11 cellular contexts compared by ENCODE assay signal in the genomic region with DNA sequence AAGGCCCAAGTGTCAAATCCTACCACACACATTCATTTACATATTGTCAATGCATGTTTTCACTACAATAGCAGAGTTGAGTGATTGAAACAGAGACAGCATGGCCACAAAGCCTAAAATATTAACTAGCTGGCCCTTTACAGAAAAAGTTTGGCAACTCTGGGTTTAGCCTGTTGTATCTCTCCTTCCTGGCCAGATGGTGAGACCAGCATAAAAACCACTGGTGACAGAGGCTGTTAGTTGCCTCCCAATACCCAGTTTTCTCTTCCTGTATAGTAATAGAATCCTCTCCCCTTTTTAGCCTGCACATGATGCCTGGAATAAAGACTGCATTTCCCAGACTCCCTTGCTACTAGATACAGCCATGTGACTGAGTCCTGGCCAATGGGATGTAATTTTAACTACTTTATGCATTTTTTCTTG.
DNase-seq lines count a peak whose midpoint lies in the region; ATAC-seq, FAIRE-seq and TF ChIP-seq lines count a peak whose summit lies in the region.
"Had no signal": no experiment of that assay in that cellular context is flagged by ENCODE, and none has a peak within 500 bp of the region (broad histone marks: within the 10 kb centered on the region; RNA-seq: fewer than 3 reads in every experiment).

No MANE protein-coding gene starts in this region.

- no peak for TF ChIP-seq EP300 in K562 (IDR thresholded peaks at IDR 0.05; ENCODE audit: low read length)

- no peaks in the 10 kb centered on the region for H4K20me1 ChIP-seq in HCT116 (ENCODE audit: insufficient read depth)
- H4K20me1 ChIP-seq in K562 (replicated peaks; ENCODE audit: control insufficient read depth, insufficient read depth, low read length): no peaks in the 10 kb centered on the region

- peak; percentile 79 for ATAC-seq in HCT116
- peak; percentile 55 for ATAC-seq in HG03520 (IDR thresholded peaks at IDR 0.05; ENCODE audit: unreplicated experiment)
- peak; percentile 92 for ATAC-seq in K562
- ATAC-seq in CD8-positive, alpha-beta T cell: no peak
- ATAC-seq: Right ventricle myocardium inferior had no signal

- no peaks in the 10 kb centered on the region for H3K27me3 Mint-ChIP-seq in CD8-positive, alpha-beta T cell (ENCODE audit: low read depth)

- CTCF ChIA-PET in HCT116 (lab: Charles Lee): no interaction called here
- CTCF ChIA-PET in K562 (lab: Yijun Ruan, JAX; ENCODE audit: low intra/inter-chr PET ratio): no interaction called here
- CTCF ChIA-PET in CD8-positive, alpha-beta T cell (lab: Charles Lee): interaction anchor here (1.0 to 2.2 kb wide), 2 partner anchors 189 to 215 kb away, joined by 4 to 7 read pairs; no protein-coding TSS in a partner anchor

- peak overlapping the region; percentile 17 for H2AFZ ChIP-seq in HCT116 (ENCODE audit: low read depth, low read length, poor library complexity, severe bottlenecking)
- no peak overlapping the region for H2AFZ ChIP-seq in K562 (ENCODE audit: low read depth, low read length)

- H3K79me2 ChIP-seq in HCT116 (ENCODE audit: insufficient read depth, low read length): no peaks in the 10 kb centered on the region
- H3K79me2 ChIP-seq in K562 (ENCODE audit: control insufficient read depth, insufficient read depth, low read length): no peaks in the 10 kb centered on the region

- POLR2A ChIA-PET in HCT116 (lab: Charles Lee): no interaction called here
- POLR2A ChIA-PET in K562 (lab: Yijun Ruan, JAX): no interaction called here
- POLR2A ChIA-PET in CD8-positive, alpha-beta T cell (lab: Charles Lee): interaction anchor here (0.6 to 0.9 kb wide), 2 partner anchors 10 to 15 kb away, joined by 3 read pairs; no protein-coding TSS in a partner anchor

- H3K4me1 ChIP-seq in HCT116 (ENCODE audit: control insufficient read depth in 1 of 2, insufficient read depth in 2 of 2, low read length in 2 of 2): no peaks in the 10 kb centered on the region
- H3K4me1 ChIP-seq in K562 (replicated peaks in 1 of 2; ENCODE audit: control insufficient read depth in 2 of 2, insufficient read depth in 2 of 2, low read length in 2 of 2): no peaks in the 10 kb centered on the region
- peaks cover 15% of the 10 kb centered on the region for H3K4me1 ChIP-seq in CD8-positive, alpha-beta T cell (ENCODE audit: insufficient read depth, low read length)
- H3K4me1 ChIP-seq: thyroid gland had no signal

- H3K27me3 ChIP-seq in HCT116 (ENCODE audit: insufficient read depth, low read length): no peaks in the 10 kb centered on the region
- H3K27me3 ChIP-seq in K562 (ENCODE audit: control insufficient read depth in 2 of 2, insufficient read depth in 2 of 2, low read length in 2 of 2): peaks cover 3 to 10% of the 10 kb centered on the region in 2 experiments; a peak in 3 of 5 replicates
- no peaks in the 10 kb centered on the region for H3K27me3 ChIP-seq in CD8-positive, alpha-beta T cell (ENCODE audit: insufficient read depth, low read length)
- H3K27me3 ChIP-seq: thyroid gland had no signal

- no peak for TF ChIP-seq RAD21 in HCT116 (IDR thresholded peaks at IDR 0.05; ENCODE audit: low read depth)
- TF ChIP-seq RAD21 in K562 (CRISPR knock-in tag; conservative IDR thresholded peaks at IDR 0.05 in 1 of 2, IDR thresholded peaks at IDR 0.05 in 1 of 2): no peak

- no peaks in the 10 kb centered on the region for H3K9me3 Mint-ChIP-seq in CD8-positive, alpha-beta T cell
- H3K9me3 Mint-ChIP-seq: activated naive CD4-positive, alpha-beta T cell treated with anti-CD3 and anti-CD28 coated beads for 36 hours had no signal

- BruUV-seq in HCT116 (replicated peaks; lab: Mats Ljungman, UMichigan) (no TSS peak), K562 (replicated peaks; lab: Mats Ljungman, UMichigan) (no TSS peak)

- FAIRE-seq in GM19239 (lab: Jason Lieb, UNC) (peak; percentile 97), K562 (lab: Jason Lieb, UNC) (peak; percentile 19)

- no peak for TF ChIP-seq CTCF in HCT116 (IDR thresholded peaks at IDR 0.05 in 2 of 3, conservative IDR thresholded peaks at IDR 0.05 in 1 of 3; ENCODE audit: borderline replicate concordance in 1 of 3, insufficient read depth in 1 of 3, low read depth in 2 of 3, low read length in 2 of 3)
- no peak for TF ChIP-seq CTCF in K562 (IDR thresholded peaks at IDR 0.05 in 2 of 3, conservative IDR thresholded peaks at IDR 0.05 in 1 of 3; ENCODE audit: insufficient read depth in 2 of 3, low read depth in 1 of 3, low read length in 3 of 3)
- TF ChIP-seq CTCF in CD8-positive, alpha-beta T cell (IDR thresholded peaks at IDR 0.05): no peak

- H3K9ac ChIP-seq in HCT116 (ENCODE audit: low read length) (no peak overlapping the region), K562 (ENCODE audit: insufficient read depth in 1 of 2, low read depth in 2 of 2, low read length in 2 of 2) (no peak overlapping the region)

- in situ Hi-C loops in K562 (cut with MboI): no loop called here

- RAD21 ChIA-PET in HCT116 (lab: Charles Lee; ENCODE audit: low non-redundant PET in 1 of 2, low total read pairs in 2 of 2, uncharacterized antibody in 2 of 2, unreplicated experiment in 2 of 2): no interaction called here

- TF ChIP-seq POLR2A in HCT116 (IDR thresholded peaks at IDR 0.05; ENCODE audit: borderline replicate concordance, extremely low read depth, insufficient read depth, insufficient read length) (no peak), K562 (conservative IDR thresholded peaks at IDR 0.05) (no peak)

- H3K27ac Mint-ChIP-seq in CD8-positive, alpha-beta T cell: no peak overlapping the region
- H3K27ac Mint-ChIP-seq: activated naive CD4-positive, alpha-beta T cell treated with anti-CD3 and anti-CD28 coated beads for 36 hours had no signal

- no peak overlapping the region for H3K4me3 Mint-ChIP-seq in CD8-positive, alpha-beta T cell
- H3K4me3 Mint-ChIP-seq: activated naive CD4-positive, alpha-beta T cell treated with anti-CD3 and anti-CD28 coated beads for 36 hours had no signal

- intact Hi-C loops in HCT116 (cut with micrococcal nuclease) (no loop called here), K562 (cut with micrococcal nuclease) (no loop called here)
- intact Hi-C loops in CD8-positive, alpha-beta T cell (cut with DNase I, micrococcal nuclease): no loop called here

- H3K36me3 Mint-ChIP-seq in CD8-positive, alpha-beta T cell: no peaks in the 10 kb centered on the region

- no peaks in the 10 kb centered on the region for H3K9me2 ChIP-seq in HCT116 (ENCODE audit: insufficient read depth)

- no peaks in the 10 kb centered on the region for H3K36me3 ChIP-seq in HCT116 (ENCODE audit: control insufficient read depth in 1 of 2, insufficient read depth in 2 of 2, low read length in 2 of 2)
- no peaks in the 10 kb centered on the region for H3K36me3 ChIP-seq in K562 (ENCODE audit: control insufficient read depth, insufficient read depth, low read length)
- H3K36me3 ChIP-seq in CD8-positive, alpha-beta T cell (ENCODE audit: insufficient read depth, low read length): no peaks in the 10 kb centered on the region
- H3K36me3 ChIP-seq: thyroid gland had no signal

- no peaks in the 10 kb centered on the region for H3K9me3 ChIP-seq in HCT116 (ENCODE audit: control insufficient read depth in 1 of 2, insufficient read depth in 1 of 2, low read depth in 1 of 2, low read length in 2 of 2)
- no peaks in the 10 kb centered on the region for H3K9me3 ChIP-seq in K562 (replicated peaks; ENCODE audit: control insufficient read depth, insufficient read depth, low read depth, low read length)
- no peaks in the 10 kb centered on the region for H3K9me3 ChIP-seq in CD8-positive, alpha-beta T cell (ENCODE audit: low read length)
- H3K9me3 ChIP-seq: thyroid gland had no signal

- H3K4me1 Mint-ChIP-seq in CD8-positive, alpha-beta T cell (ENCODE audit: low read depth): peaks cover 16% of the 10 kb centered on the region

- H3K27ac ChIP-seq in HCT116 (ENCODE audit: low read depth, low read length): no peak overlapping the region
- no peak overlapping the region for H3K27ac ChIP-seq in K562 (ENCODE audit: extremely low read depth, low read depth, low read length)
- H3K27ac ChIP-seq in CD8-positive, alpha-beta T cell (ENCODE audit: low read depth, low read length): no peak overlapping the region
- H3K27ac ChIP-seq: thyroid gland had no signal

- DNase-seq in GM19239 (ENCODE audit: insufficient read length, low spot score): no peak
- DNase-seq in HCT116 (ENCODE audit: low read depth, low spot score): peak; percentile 3
- DNase-seq in K562 (ENCODE audit: extremely low read depth in 1 of 4, low spot score in 3 of 4): peak in 1 of 4 experiments; percentile 6
- DNase-seq in kidney glomerular epithelial cell (lab: John Stamatoyannopoulos, UW): no peak
- no peak for DNase-seq in CD8-positive, alpha-beta T cell
- no peak for DNase-seq in SKM-1 (lab: John Stamatoyannopoulos, UW; ENCODE audit: unreplicated experiment)
- DNase-seq: activated naive CD4-positive, alpha-beta T cell treated with anti-CD3 and anti-CD28 coated beads for 36 hours; thyroid gland had no signal

- no peak overlapping the region for H3K4me3 ChIP-seq in HCT116 (replicated peaks in 1 of 2; ENCODE audit: low read depth in 1 of 2, low read length in 2 of 2)
- no peak overlapping the region for H3K4me3 ChIP-seq in K562
- no peak overlapping the region for H3K4me3 ChIP-seq in CD8-positive, alpha-beta T cell (ENCODE audit: low read depth, low read length)
- H3K4me3 ChIP-seq: lung, thyroid gland had no signal

- H3K9me1 ChIP-seq in K562 (ENCODE audit: control insufficient read depth, insufficient read depth, low read length): no peaks in the 10 kb centered on the region

- H3K4me2 ChIP-seq in HCT116 (ENCODE audit: low read length): no peak overlapping the region
- no peak overlapping the region for H3K4me2 ChIP-seq in K562 (ENCODE audit: insufficient read depth, low read length)

TF ChIP-seq in HCT116, 20 proteins besides CTCF, POLR2A, EP300 and RAD21 (continues in another document):
- TF ChIP-seq ZFX (IDR thresholded peaks at IDR 0.05) (no peak), CBX3 (IDR thresholded peaks at IDR 0.05; ENCODE audit: low read depth) (no peak), POLR2AphosphoS5 (IDR thresholded peaks at IDR 0.05; ENCODE audit: low read depth, low read length) (no peak), SP1 (IDR thresholded peaks at IDR 0.05; ENCODE audit: low read depth) (no peak), MAX (IDR thresholded peaks at IDR 0.05) (no peak; the same call in 1 of the 2 replicates), EGR1 (IDR thresholded peaks at IDR 0.05; ENCODE audit: low read depth) (no peak)

TF ChIP-seq in K562, 482 proteins besides CTCF, POLR2A, EP300 and RAD21 (continues in another document):
- TF ChIP-seq, protein P1, sequence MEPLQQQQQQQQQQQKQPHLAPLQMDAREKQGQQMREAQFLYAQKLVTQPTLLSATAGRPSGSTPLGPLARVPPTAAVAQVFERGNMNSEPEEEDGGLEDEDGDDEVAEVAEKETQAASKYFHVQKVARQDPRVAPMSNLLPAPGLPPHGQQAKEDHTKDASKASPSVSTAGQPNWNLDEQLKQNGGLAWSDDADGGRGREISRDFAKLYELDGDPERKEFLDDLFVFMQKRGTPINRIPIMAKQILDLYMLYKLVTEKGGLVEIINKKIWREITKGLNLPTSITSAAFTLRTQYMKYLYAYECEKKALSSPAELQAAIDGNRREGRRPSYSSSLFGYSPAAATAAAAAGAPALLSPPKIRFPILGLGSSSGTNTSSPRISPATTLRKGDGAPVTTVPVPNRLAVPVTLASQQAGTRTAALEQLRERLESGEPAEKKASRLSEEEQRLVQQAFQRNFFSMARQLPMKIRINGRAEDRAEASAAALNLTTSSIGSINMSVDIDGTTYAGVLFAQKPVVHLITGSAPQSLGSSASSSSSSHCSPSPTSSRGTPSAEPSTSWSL (CRISPR knock-in tag; IDR thresholded peaks at IDR 0.05; ENCODE audit: borderline replicate concordance): no peak
